Comparison of ENCODE assay signal across 15 cellular contexts in genomic region chr18:79942786-79943607, GRCh38. TPM values are rescaled to one million over a fixed set of nuclear protein-coding genes. Genes with fewer than 3 reads are reported as not detected.
DNase-seq lines count a peak whose midpoint lies in the region; ATAC-seq and TF ChIP-seq lines count a peak whose summit lies in the region.
"Had no signal": no experiment of that assay in that cellular context is flagged by ENCODE, and none has a peak within 500 bp of the region (broad histone marks: within the 10 kb centered on the region; RNA-seq: fewer than 3 reads in every experiment).

No MANE protein-coding gene starts in this region.

- no peaks in the 10 kb centered on the region for H3K9me3 Mint-ChIP-seq in activated naive CD4-positive, alpha-beta T cell treated with anti-CD3 and anti-CD28 coated beads, Interleukin-2, amount 50 U/mL, for 24 hours
- no peaks in the 10 kb centered on the region for H3K9me3 Mint-ChIP-seq in activated naive CD4-positive, alpha-beta T cell treated with anti-CD3 and anti-CD28 coated beads, Interleukin-2, amount 10 ng/mL, durations not matched to agents 7 days and 5 days
- no peaks in the 10 kb centered on the region for H3K9me3 Mint-ChIP-seq in endodermal cell
- H3K9me3 Mint-ChIP-seq: mesothelial cell of epicardium; stimulated activated naive CD8-positive, alpha-beta T cell treated with anti-CD3 and anti-CD28 coated beads, Interleukin-15, amount 100 ng/mL, for 72 hours; T-helper 2 cell treated with Interferon-gamma antibody and Interleukin-4, amounts not matched to agents 5 μg/mL and 100 μg/mL, for 36 hours had no signal

- no peak overlapping the region for H3K27ac ChIP-seq in endodermal cell (ENCODE audit: low read depth, low read length)
- peak overlapping the region; percentile 76 to 77 for H3K27ac ChIP-seq in mucosa of rectum (ENCODE audit: low read depth in 2 of 2, low read length in 2 of 2)
- no peak overlapping the region for H3K27ac ChIP-seq in upper lobe of right lung
- H3K27ac ChIP-seq in OCI-LY7 (ENCODE audit: low read depth, low read length, poor library complexity, severe bottlenecking): no peak overlapping the region
- H3K27ac ChIP-seq: ascending aorta had no signal

- H3K9ac ChIP-seq in endodermal cell (ENCODE audit: extremely low read depth, low read length, poor library complexity, severe bottlenecking) (no peak overlapping the region), mucosa of rectum (ENCODE audit: low read depth in 1 of 2, low read length in 2 of 2) (peak overlapping the region; percentile 14 to 68)

- BruUV-seq in OCI-LY7 (replicated peaks; lab: Mats Ljungman, UMichigan): no TSS peak

- no peaks in the 10 kb centered on the region for H3K79me2 ChIP-seq in OCI-LY7 (ENCODE audit: insufficient read depth, low read depth, low read length)

- H3K36me3 Mint-ChIP-seq in activated naive CD4-positive, alpha-beta T cell treated with anti-CD3 and anti-CD28 coated beads, Interleukin-2, amount 50 U/mL, for 24 hours: peaks cover 17% of the 10 kb centered on the region
- peaks cover 40% of the 10 kb centered on the region for H3K36me3 Mint-ChIP-seq in activated naive CD4-positive, alpha-beta T cell treated with anti-CD3 and anti-CD28 coated beads, Interleukin-2, amount 10 ng/mL, durations not matched to agents 7 days and 5 days
- peaks cover 36% of the 10 kb centered on the region for H3K36me3 Mint-ChIP-seq in endodermal cell (ENCODE audit: low read depth)

- CTCF ChIA-PET in activated naive CD4-positive, alpha-beta T cell treated with anti-CD3 and anti-CD28 coated beads, Interleukin-2, amount 10 ng/mL, durations not matched to agents 7 days and 5 days (lab: Charles Lee): no interaction called here
- CTCF ChIA-PET in OCI-LY7 (lab: Charles Lee; ENCODE audit: unreplicated experiment): no interaction called here

- POLR2A ChIA-PET in OCI-LY7 (lab: Charles Lee): no interaction called here

- no peak for DNase-seq in activated naive CD4-positive, alpha-beta T cell treated with anti-CD3 and anti-CD28 coated beads, Interleukin-2, amount 10 ng/mL, durations not matched to agents 7 days and 5 days
- DNase-seq in endodermal cell (peak; percentile 44), upper lobe of right lung (peak; percentile 57), cerebellum (ENCODE audit: low spot score) (no peak), OCI-LY7 (ENCODE audit: low spot score) (no peak)
- no peak for DNase-seq in stimulated activated CD4-positive, alpha-beta T cell treated with anti-CD3 and anti-CD28 coated beads, Interleukin-4, amount 100 ng/mL, for 24 hours
- DNase-seq: activated CD4-positive, alpha-beta T cell treated with anti-CD3 and anti-CD28 coated beads, Interleukin-2, amount 50 U/mL, for 48 hours; effector memory CD4-positive, alpha-beta T cell; SIG-M5 had no signal

- ATAC-seq in upper lobe of right lung: no peak

- H3K27me3 Mint-ChIP-seq in activated naive CD4-positive, alpha-beta T cell treated with anti-CD3 and anti-CD28 coated beads, Interleukin-2, amount 50 U/mL, for 24 hours: no peaks in the 10 kb centered on the region
- H3K27me3 Mint-ChIP-seq in activated naive CD4-positive, alpha-beta T cell treated with anti-CD3 and anti-CD28 coated beads, Interleukin-2, amount 10 ng/mL, durations not matched to agents 7 days and 5 days: no peaks in the 10 kb centered on the region
- peaks cover 7% of the 10 kb centered on the region for H3K27me3 Mint-ChIP-seq in endodermal cell (ENCODE audit: insufficient read depth)
- H3K27me3 Mint-ChIP-seq: stimulated activated naive CD8-positive, alpha-beta T cell treated with anti-CD3 and anti-CD28 coated beads, Interleukin-15, amount 100 ng/mL, for 72 hours had no signal

- H3K4me3 ChIP-seq in endodermal cell (ENCODE audit: low read length) (no peak overlapping the region), mucosa of rectum (ENCODE audit: low read length in 2 of 2) (peak overlapping the region; percentile 17 to 26), upper lobe of right lung (no peak overlapping the region), OCI-LY7 (ENCODE audit: low read depth, low read length, poor library complexity, severe bottlenecking) (no peak overlapping the region)
- H3K4me3 ChIP-seq: ascending aorta had no signal

- WGBS in endodermal cell (ENCODE audit: insufficient coverage in 1 of 2, insufficient read length in 1 of 2), 2 experiments: 90 to 92% methylated on average over 28 to 31 of the region's 31 CpGs

- H3K27me3 ChIP-seq in endodermal cell (ENCODE audit: control insufficient read depth, insufficient read depth, low read length, poor library complexity, severe bottlenecking) (no peaks in the 10 kb centered on the region), mucosa of rectum (ENCODE audit: control insufficient read depth in 2 of 2, insufficient read depth in 2 of 2, low read length in 2 of 2) (no peaks in the 10 kb centered on the region), upper lobe of right lung (no peaks in the 10 kb centered on the region)
- H3K27me3 ChIP-seq: ascending aorta had no signal

- H3K4me2 ChIP-seq in OCI-LY7 (ENCODE audit: low read length): no peak overlapping the region

- H3K36me3 ChIP-seq in endodermal cell (ENCODE audit: control insufficient read depth, insufficient read depth, low read length): peaks cover 22% of the 10 kb centered on the region
- peaks cover 21 to 33% of the 10 kb centered on the region in 2 donors for H3K36me3 ChIP-seq in mucosa of rectum (ENCODE audit: control insufficient read depth in 2 of 2, insufficient read depth in 2 of 2, low read length in 2 of 2)
- peaks cover 29% of the 10 kb centered on the region for H3K36me3 ChIP-seq in upper lobe of right lung
- H3K36me3 ChIP-seq in OCI-LY7 (ENCODE audit: insufficient read depth, low read length): peaks cover 3% of the 10 kb centered on the region; the same call in 1 of the 2 replicates

- H3K27ac Mint-ChIP-seq in activated naive CD4-positive, alpha-beta T cell treated with anti-CD3 and anti-CD28 coated beads, Interleukin-2, amount 50 U/mL, for 24 hours: peak overlapping the region; percentile 17
- H3K27ac Mint-ChIP-seq in activated naive CD4-positive, alpha-beta T cell treated with anti-CD3 and anti-CD28 coated beads, Interleukin-2, amount 10 ng/mL, durations not matched to agents 7 days and 5 days: no peak overlapping the region
- no peak overlapping the region for H3K27ac Mint-ChIP-seq in endodermal cell
- H3K27ac Mint-ChIP-seq: mesothelial cell of epicardium; T-helper 2 cell treated with Interferon-gamma antibody and Interleukin-4, amounts not matched to agents 5 μg/mL and 100 μg/mL, for 36 hours had no signal

- TF ChIP-seq CTCF in endodermal cell (conservative IDR thresholded peaks at IDR 0.05) (no peak), upper lobe of right lung (IDR thresholded peaks at IDR 0.05) (no peak), OCI-LY7 (conservative IDR thresholded peaks at IDR 0.05; ENCODE audit: low read length) (no peak)

- no peaks in the 10 kb centered on the region for H3K9me2 ChIP-seq in OCI-LY7 (ENCODE audit: insufficient read depth, low read length)

- H3K4me1 Mint-ChIP-seq in activated naive CD4-positive, alpha-beta T cell treated with anti-CD3 and anti-CD28 coated beads, Interleukin-2, amount 50 U/mL, for 24 hours: peaks cover 46% of the 10 kb centered on the region
- H3K4me1 Mint-ChIP-seq in activated naive CD4-positive, alpha-beta T cell treated with anti-CD3 and anti-CD28 coated beads, Interleukin-2, amount 10 ng/mL, durations not matched to agents 7 days and 5 days: peaks cover 22% of the 10 kb centered on the region
- peaks cover 20% of the 10 kb centered on the region for H3K4me1 Mint-ChIP-seq in endodermal cell

- peak overlapping the region; percentile 11 for H3K4me3 Mint-ChIP-seq in activated naive CD4-positive, alpha-beta T cell treated with anti-CD3 and anti-CD28 coated beads, Interleukin-2, amount 50 U/mL, for 24 hours
- H3K4me3 Mint-ChIP-seq in activated naive CD4-positive, alpha-beta T cell treated with anti-CD3 and anti-CD28 coated beads, Interleukin-2, amount 10 ng/mL, durations not matched to agents 7 days and 5 days: no peak overlapping the region
- no peak overlapping the region for H3K4me3 Mint-ChIP-seq in endodermal cell
- H3K4me3 Mint-ChIP-seq: mesothelial cell of epicardium; T-helper 2 cell treated with Interferon-gamma antibody and Interleukin-4, amounts not matched to agents 5 μg/mL and 100 μg/mL, for 36 hours had no signal

- H4K20me1 ChIP-seq in OCI-LY7 (ENCODE audit: insufficient read depth, low read length): no peaks in the 10 kb centered on the region

- H3K9me3 ChIP-seq in endodermal cell (ENCODE audit: control insufficient read depth, low read length) (no peaks in the 10 kb centered on the region), mucosa of rectum (ENCODE audit: control insufficient read depth in 2 of 2, low read length in 2 of 2) (no peaks in the 10 kb centered on the region), upper lobe of right lung (no peaks in the 10 kb centered on the region), OCI-LY7 (ENCODE audit: low read length) (no peaks in the 10 kb centered on the region)
- H3K9me3 ChIP-seq: ascending aorta had no signal

- intact Hi-C loops in upper lobe of right lung (cut with DNase I) (no loop called here), OCI-LY7 (cut with micrococcal nuclease; ENCODE audit: unreplicated experiment) (no loop called here)

- no peak overlapping the region for H2AFZ ChIP-seq in OCI-LY7 (ENCODE audit: low read length)

- H3K4me1 ChIP-seq in endodermal cell (ENCODE audit: control insufficient read depth, insufficient read depth, low read length) (peaks cover 11% of the 10 kb centered on the region), mucosa of rectum (ENCODE audit: control insufficient read depth in 2 of 2, insufficient read depth in 2 of 2, low read length in 2 of 2) (peaks cover 26 to 55% of the 10 kb centered on the region in 2 donors), upper lobe of right lung (peaks cover 27% of the 10 kb centered on the region), OCI-LY7 (ENCODE audit: insufficient read depth, low read length, poor library complexity, severe bottlenecking) (peaks cover 8% of the 10 kb centered on the region)

RNA-seq across cellular contexts. Expression of gene SLC66A2, which starts 8.5 kb away (rescaled TPM):
- 10 to 100 TPM; 30.3 to 32.4 TPM for total RNA-seq in endodermal cell
- polyA plus RNA-seq in endodermal cell (2013, experiment 1 of 2): 16.2 TPM
- 16.9 TPM for polyA plus RNA-seq in endodermal cell (2013, experiment 2 of 2)
- 59.5 TPM for total RNA-seq in upper lobe of right lung
- 26.4 TPM for total RNA-seq in cerebellum
- total RNA-seq in OCI-LY7 (2014; rRNA removed; shearing (Covaris generic)): 14.5 and 16.5 TPM in 2 replicates
- total RNA-seq in OCI-LY7 (2022): 15.1 and 17.9 TPM in 2 replicates

RNA-seq across cellular contexts. Expression of gene HSBP1L1, which starts 21.4 kb away (rescaled TPM):
- total RNA-seq in endodermal cell (1 to 10 TPM; 2.6 to 2.7 TPM), upper lobe of right lung (48.7 TPM), cerebellum (2.3 TPM), OCI-LY7 (2022) (not detected in 2 replicates)
- polyA plus RNA-seq in endodermal cell (2013, experiment 1 of 2): 4.1 TPM
- polyA plus RNA-seq in endodermal cell (2013, experiment 2 of 2): 2.8 TPM
- not detected in 2 replicates for total RNA-seq in OCI-LY7 (2014; rRNA removed; shearing (Covaris generic))

RNA-seq across cellular contexts. Expression of gene TXNL4A, which starts 45.4 kb away (rescaled TPM):
- total RNA-seq in endodermal cell (100 to 1,000 TPM; 117 to 138 TPM), upper lobe of right lung (80.7 TPM), cerebellum (34.5 TPM), OCI-LY7 (2022) (91.4 and 95.0 TPM in 2 replicates)
- 151 TPM for polyA plus RNA-seq in endodermal cell (2013, experiment 1 of 2)
- polyA plus RNA-seq in endodermal cell (2013, experiment 2 of 2): 154 TPM
- total RNA-seq in OCI-LY7 (2014; rRNA removed; shearing (Covaris generic)): 44.7 and 45.9 TPM in 2 replicates

Comparison
In these comparisons a context has a peak if more than half of its experiments do, and no peak if none do; other contexts are left out.
1. DNase-seq: peak in endodermal cell (single experiment) and upper lobe of right lung (single experiment); none in activated naive CD4-positive, alpha-beta T cell treated with anti-CD3 and anti-CD28 coated beads, Interleukin-2, amount 10 ng/mL, durations not matched to agents 7 days and 5 days (single experiment), cerebellum (single experiment), stimulated activated CD4-positive, alpha-beta T cell treated with anti-CD3 and anti-CD28 coated beads, Interleukin-4, amount 100 ng/mL, for 24 hours (single experiment) and OCI-LY7 (single experiment).
2. H3K27ac ChIP-seq: peak in mucosa of rectum (2 of 2); none in endodermal cell (single experiment), upper lobe of right lung (single experiment) and OCI-LY7 (single experiment).
3. H3K4me3 ChIP-seq: peak in mucosa of rectum (2 of 2); none in endodermal cell (single experiment), upper lobe of right lung (single experiment) and OCI-LY7 (single experiment).
4. RNA of gene HSBP1L1, which starts 21.4 kb away (total RNA-seq): 48.7 TPM in upper lobe of right lung (single experiment); 2.6 to 2.7 TPM in endodermal cell, 2.3 TPM in cerebellum (single experiment) and not detected in OCI-LY7; every median in the first group is over 10 times any median in the second.